13 cellular contexts compared by ENCODE assay signal in the genomic region with DNA sequence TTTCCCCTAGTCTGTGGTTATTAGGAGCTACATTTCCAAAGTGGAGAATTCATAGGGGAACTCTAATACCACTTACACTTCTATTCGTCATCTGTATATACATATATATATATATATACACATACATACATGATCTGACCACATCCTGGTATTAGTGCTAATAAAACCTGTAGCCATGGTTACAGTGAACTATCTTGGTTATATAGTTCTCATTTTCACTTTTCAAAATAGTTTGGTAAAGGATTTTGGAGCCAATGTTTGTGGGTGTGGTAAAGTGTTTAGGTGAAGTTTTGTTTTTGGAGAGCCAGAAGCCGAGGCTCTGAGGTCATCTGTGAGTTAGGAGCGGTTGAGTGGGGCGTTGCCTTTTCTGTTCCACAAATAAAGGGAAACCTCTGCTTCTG. TPM values are rescaled to one million over a fixed set of nuclear protein-coding genes. Genes with fewer than 3 reads are reported as not detected.
DNase-seq lines count a peak whose midpoint lies in the region; ATAC-seq lines count a peak whose summit lies in the region.
"Had no signal": no experiment of that assay in that cellular context is flagged by ENCODE, and none has a peak within 500 bp of the region (broad histone marks: within the 10 kb centered on the region; RNA-seq: fewer than 3 reads in every experiment).

No MANE protein-coding gene starts in this region.

- no peak overlapping the region for H3K27ac Mint-ChIP-seq in activated CD8-positive, alpha-beta memory T cell treated with anti-CD3 and anti-CD28 coated beads, Interleukin-2, amount 10 ng/mL, durations not matched to agents 7 days and 5 days
- H3K27ac Mint-ChIP-seq in stimulated activated memory B cell treated with anti-CD40 and anti-IgM and Interleukin-4, amounts not matched to agents 10 μg/mL and 1 μg/mL and 100 μg/mL, for 72 hours, result peak overlapping the region; percentile 48

- no peak for DNase-seq in activated CD8-positive, alpha-beta memory T cell treated with anti-CD3 and anti-CD28 coated beads, Interleukin-2, amount 10 ng/mL, durations not matched to agents 7 days and 5 days
- no peak for DNase-seq in activated CD8-positive, alpha-beta memory T cell treated with anti-CD3 and anti-CD28 coated beads, Interleukin-2, amount 50 U/mL, for 48 hours
- DNase-seq in amygdala (lab: John Stamatoyannopoulos, UW) (no peak), substantia nigra (lab: John Stamatoyannopoulos, UW) (no peak)
- DNase-seq: HCEC 1CT, NCI-H526 had no signal

- no peak overlapping the region for H3K4me3 Mint-ChIP-seq in activated CD8-positive, alpha-beta memory T cell treated with anti-CD3 and anti-CD28 coated beads, Interleukin-2, amount 10 ng/mL, durations not matched to agents 7 days and 5 days
- H3K4me3 Mint-ChIP-seq in stimulated activated memory B cell treated with anti-CD40 and anti-IgM and Interleukin-4, amounts not matched to agents 10 μg/mL and 1 μg/mL and 100 μg/mL, for 72 hours, result no peak overlapping the region

- no peaks in the 10 kb centered on the region for H3K27me3 Mint-ChIP-seq in activated CD8-positive, alpha-beta memory T cell treated with anti-CD3 and anti-CD28 coated beads, Interleukin-2, amount 10 ng/mL, durations not matched to agents 7 days and 5 days
- no peaks in the 10 kb centered on the region for H3K27me3 Mint-ChIP-seq in stimulated activated memory B cell treated with anti-CD40 and anti-IgM and Interleukin-4, amounts not matched to agents 10 μg/mL and 1 μg/mL and 100 μg/mL, for 72 hours

- peaks cover 38% of the 10 kb centered on the region for H3K4me1 Mint-ChIP-seq in activated CD8-positive, alpha-beta memory T cell treated with anti-CD3 and anti-CD28 coated beads, Interleukin-2, amount 10 ng/mL, durations not matched to agents 7 days and 5 days
- H3K4me1 Mint-ChIP-seq in stimulated activated memory B cell treated with anti-CD40 and anti-IgM and Interleukin-4, amounts not matched to agents 10 μg/mL and 1 μg/mL and 100 μg/mL, for 72 hours, result peaks cover 76% of the 10 kb centered on the region

- peaks cover 69% of the 10 kb centered on the region for H3K36me3 Mint-ChIP-seq in activated CD8-positive, alpha-beta memory T cell treated with anti-CD3 and anti-CD28 coated beads, Interleukin-2, amount 10 ng/mL, durations not matched to agents 7 days and 5 days
- peaks cover 79% of the 10 kb centered on the region for H3K36me3 Mint-ChIP-seq in stimulated activated memory B cell treated with anti-CD40 and anti-IgM and Interleukin-4, amounts not matched to agents 10 μg/mL and 1 μg/mL and 100 μg/mL, for 72 hours

- no peak overlapping the region for H3K27ac ChIP-seq in substantia nigra (ENCODE audit: low read depth, low read length, poor library complexity, severe bottlenecking)
- H3K27ac ChIP-seq: A549, KMS-11, skin epidermis had no signal

- no peaks in the 10 kb centered on the region for H3K9me3 Mint-ChIP-seq in activated CD8-positive, alpha-beta memory T cell treated with anti-CD3 and anti-CD28 coated beads, Interleukin-2, amount 10 ng/mL, durations not matched to agents 7 days and 5 days (ENCODE audit: low read depth)
- H3K9me3 Mint-ChIP-seq in stimulated activated memory B cell treated with anti-CD40 and anti-IgM and Interleukin-4, amounts not matched to agents 10 μg/mL and 1 μg/mL and 100 μg/mL, for 72 hours, result no peaks in the 10 kb centered on the region

- CTCF ChIA-PET in activated CD8-positive, alpha-beta memory T cell treated with anti-CD3 and anti-CD28 coated beads, Interleukin-2, amount 10 ng/mL, durations not matched to agents 7 days and 5 days (lab: Charles Lee), result interaction anchor here (0.8 to 4.2 kb wide), 4 partner anchors 20 to 144 kb away, joined by 3 to 13 read pairs (median 8); no protein-coding TSS in a partner anchor

- peak; percentile 30 for ATAC-seq in activated CD8-positive, alpha-beta memory T cell treated with anti-CD3 and anti-CD28 coated beads, Interleukin-2, amount 10 ng/mL, durations not matched to agents 7 days and 5 days
- ATAC-seq in HG02588 (IDR thresholded peaks at IDR 0.05; ENCODE audit: unreplicated experiment), result peak; percentile 67
- peak; percentile 85 for ATAC-seq in HG03460 (IDR thresholded peaks at IDR 0.05; ENCODE audit: unreplicated experiment)
- no peak for ATAC-seq in stimulated activated memory B cell treated with anti-CD40 and anti-IgM and Interleukin-4, amounts not matched to agents 10 μg/mL and 1 μg/mL and 100 μg/mL, for 72 hours
- ATAC-seq in GM19023 (IDR thresholded peaks at IDR 0.05; ENCODE audit: unreplicated experiment), result no peak
- ATAC-seq: A549 had no signal

RNA-seq across cellular contexts. Expression of gene KIAA0040, which starts 17.9 kb away (rescaled TPM):
- 10 to 100 TPM; 54.8 to 64.3 TPM for total RNA-seq in activated CD8-positive, alpha-beta memory T cell treated with anti-CD3 and anti-CD28 coated beads, Interleukin-2, amount 10 ng/mL, durations not matched to agents 7 days and 5 days

Comparison
In these comparisons a context has a peak if more than half of its experiments do, and no peak if none do; other contexts are left out.
1. ATAC-seq: peak in activated CD8-positive, alpha-beta memory T cell treated with anti-CD3 and anti-CD28 coated beads, Interleukin-2, amount 10 ng/mL, durations not matched to agents 7 days and 5 days (single experiment), HG02588 (single experiment) and HG03460 (single experiment); none in stimulated activated memory B cell treated with anti-CD40 and anti-IgM and Interleukin-4, amounts not matched to agents 10 μg/mL and 1 μg/mL and 100 μg/mL, for 72 hours (single experiment) and GM19023 (single experiment).